In genomic region chr14:35117112-35117511, GRCh38 we compare ENCODE assay signal across 25 cellular contexts. TPM values are rescaled to one million over a fixed set of nuclear protein-coding genes. Genes with fewer than 3 reads are reported as not detected.
DNase-seq lines count a peak whose midpoint lies in the region; ATAC-seq and TF ChIP-seq lines count a peak whose summit lies in the region.
"Had no signal": no experiment of that assay in that cellular context is flagged by ENCODE, and none has a peak within 500 bp of the region (broad histone marks: within the 10 kb centered on the region; RNA-seq: fewer than 3 reads in every experiment).

No MANE protein-coding gene starts in this region.

- ATAC-seq in activated T-cell treated with anti-CD3 and anti-CD28 coated beads, Interleukin-2, amount 50 U/mL, for 72 hours (replicated peaks in 1 of 2) = no peak
- ATAC-seq in activated T-cell treated with anti-CD3 and anti-CD28 coated beads, Interleukin-2, amount 50 U/mL, for 4 hours = no peak
- ATAC-seq in activated CD8-positive, alpha-beta T cell treated with anti-CD3 and anti-CD28 coated beads, Interleukin-2, amount 10 ng/mL, durations not matched to agents 7 days and 5 days = no peak
- no peak for ATAC-seq in stimulated activated effector memory CD8-positive, alpha-beta T cell treated with anti-CD3 and anti-CD28 coated beads, Interleukin-12 subunit alpha, Interleukin-12 subunit beta, amount 100 ng/mL, for 72 hours
- ATAC-seq in HG03521 (IDR thresholded peaks at IDR 0.05; ENCODE audit: unreplicated experiment) (no peak), GM23338 (no peak)
- ATAC-seq: activated naive CD4-positive, alpha-beta T cell treated with anti-CD3 and anti-CD28 coated beads, Interleukin-2, amount 50 U/mL, for 72 hours; gastroesophageal sphincter had no signal

- no peaks in the 10 kb centered on the region for H3K27me3 Mint-ChIP-seq in activated T-cell treated with anti-CD3 and anti-CD28 coated beads, Interleukin-2, amount 50 U/mL, for 72 hours (ENCODE audit: low read depth)
- H3K27me3 Mint-ChIP-seq in activated T-cell treated with anti-CD3 and anti-CD28 coated beads, Interleukin-2, amount 50 U/mL, for 4 hours (ENCODE audit: low read depth) = no peaks in the 10 kb centered on the region
- no peaks in the 10 kb centered on the region for H3K27me3 Mint-ChIP-seq in activated CD8-positive, alpha-beta T cell treated with anti-CD3 and anti-CD28 coated beads, Interleukin-2, amount 10 ng/mL, durations not matched to agents 7 days and 5 days (ENCODE audit: low read depth)
- H3K27me3 Mint-ChIP-seq in GM23338 (ENCODE audit: insufficient read depth, low read depth, poor library complexity) = peaks cover 6% of the 10 kb centered on the region
- H3K27me3 Mint-ChIP-seq: activated CD4-positive, alpha-beta T cell treated with anti-CD3 and anti-CD28 coated beads, Interleukin-2, amount 10 ng/mL, durations not matched to agents 7 days and 5 days had no signal

- CTCF ChIA-PET in activated CD8-positive, alpha-beta T cell treated with anti-CD3 and anti-CD28 coated beads, Interleukin-2, amount 10 ng/mL, durations not matched to agents 7 days and 5 days (lab: Charles Lee) = no interaction called here

- no peaks in the 10 kb centered on the region for H3F3A ChIP-seq in GM23338 (replicated peaks; ENCODE audit: low read depth)

- H3K4me3 ChIP-seq in GM23338 = no peak overlapping the region
- H3K4me3 ChIP-seq: esophagus muscularis mucosa, gastroesophageal sphincter, HAP-1, SJSA1 had no signal

- peak overlapping the region; percentile 62 for H3K27ac Mint-ChIP-seq in activated T-cell treated with anti-CD3 and anti-CD28 coated beads, Interleukin-2, amount 50 U/mL, for 72 hours
- H3K27ac Mint-ChIP-seq in activated CD8-positive, alpha-beta T cell treated with anti-CD3 and anti-CD28 coated beads, Interleukin-2, amount 10 ng/mL, durations not matched to agents 7 days and 5 days = peak overlapping the region; percentile 43
- peak overlapping the region; percentile 24 for H3K27ac Mint-ChIP-seq in stimulated activated effector memory CD8-positive, alpha-beta T cell treated with anti-CD3 and anti-CD28 coated beads, Interleukin-12 subunit alpha, Interleukin-12 subunit beta, amount 100 ng/mL, for 72 hours
- H3K27ac Mint-ChIP-seq in GM23338 = no peak overlapping the region
- H3K27ac Mint-ChIP-seq: activated CD4-positive, alpha-beta T cell treated with anti-CD3 and anti-CD28 coated beads, Interleukin-2, amount 10 ng/mL, durations not matched to agents 7 days and 5 days had no signal

- H3K9me3 Mint-ChIP-seq in activated T-cell treated with anti-CD3 and anti-CD28 coated beads, Interleukin-2, amount 50 U/mL, for 72 hours = no peaks in the 10 kb centered on the region
- H3K9me3 Mint-ChIP-seq in activated T-cell treated with anti-CD3 and anti-CD28 coated beads, Interleukin-2, amount 50 U/mL, for 4 hours = no peaks in the 10 kb centered on the region
- no peaks in the 10 kb centered on the region for H3K9me3 Mint-ChIP-seq in activated CD8-positive, alpha-beta T cell treated with anti-CD3 and anti-CD28 coated beads, Interleukin-2, amount 10 ng/mL, durations not matched to agents 7 days and 5 days (ENCODE audit: insufficient read depth)
- no peaks in the 10 kb centered on the region for H3K9me3 Mint-ChIP-seq in stimulated activated effector memory CD8-positive, alpha-beta T cell treated with anti-CD3 and anti-CD28 coated beads, Interleukin-12 subunit alpha, Interleukin-12 subunit beta, amount 100 ng/mL, for 72 hours
- H3K9me3 Mint-ChIP-seq in GM23338 = peaks cover 5% of the 10 kb centered on the region; the same call in 2 of the 3 replicates
- H3K9me3 Mint-ChIP-seq: activated CD4-positive, alpha-beta T cell treated with anti-CD3 and anti-CD28 coated beads, Interleukin-2, amount 10 ng/mL, durations not matched to agents 7 days and 5 days; activated naive CD4-positive, alpha-beta T cell treated with anti-CD3 and anti-CD28 coated beads, Interleukin-2, amount 50 U/mL, for 72 hours; nephron had no signal

- TF ChIP-seq CTCF in GM23338 (conservative IDR thresholded peaks at IDR 0.05; ENCODE audit: low read depth in 2 of 2) = no peak

- peaks cover 42% of the 10 kb centered on the region for H3K4me1 Mint-ChIP-seq in activated T-cell treated with anti-CD3 and anti-CD28 coated beads, Interleukin-2, amount 50 U/mL, for 72 hours (ENCODE audit: low read depth)
- H3K4me1 Mint-ChIP-seq in activated T-cell treated with anti-CD3 and anti-CD28 coated beads, Interleukin-2, amount 50 U/mL, for 4 hours (ENCODE audit: low read depth) = peaks cover 42% of the 10 kb centered on the region
- H3K4me1 Mint-ChIP-seq in activated CD8-positive, alpha-beta T cell treated with anti-CD3 and anti-CD28 coated beads, Interleukin-2, amount 10 ng/mL, durations not matched to agents 7 days and 5 days (ENCODE audit: low read depth) = peaks cover 33% of the 10 kb centered on the region
- H3K4me1 Mint-ChIP-seq in stimulated activated effector memory CD8-positive, alpha-beta T cell treated with anti-CD3 and anti-CD28 coated beads, Interleukin-12 subunit alpha, Interleukin-12 subunit beta, amount 100 ng/mL, for 72 hours = peaks cover 57% of the 10 kb centered on the region
- H3K4me1 Mint-ChIP-seq in GM23338 = peaks cover 15% of the 10 kb centered on the region

- peaks cover 13 to 21% of the 10 kb centered on the region in 2 donors for H3K36me3 Mint-ChIP-seq in activated T-cell treated with anti-CD3 and anti-CD28 coated beads, Interleukin-2, amount 50 U/mL, for 72 hours (ENCODE audit: insufficient read depth in 2 of 2)
- peaks cover 37% of the 10 kb centered on the region for H3K36me3 Mint-ChIP-seq in activated T-cell treated with anti-CD3 and anti-CD28 coated beads, Interleukin-2, amount 50 U/mL, for 4 hours (ENCODE audit: insufficient read depth)
- H3K36me3 Mint-ChIP-seq in activated CD8-positive, alpha-beta T cell treated with anti-CD3 and anti-CD28 coated beads, Interleukin-2, amount 10 ng/mL, durations not matched to agents 7 days and 5 days (ENCODE audit: low read depth) = peaks cover 48% of the 10 kb centered on the region
- peaks cover 91% of the 10 kb centered on the region for H3K36me3 Mint-ChIP-seq in stimulated activated effector memory CD8-positive, alpha-beta T cell treated with anti-CD3 and anti-CD28 coated beads, Interleukin-12 subunit alpha, Interleukin-12 subunit beta, amount 100 ng/mL, for 72 hours
- peaks cover 33% of the 10 kb centered on the region for H3K36me3 Mint-ChIP-seq in GM23338 (ENCODE audit: low read depth)

- no peak overlapping the region for H3K4me2 ChIP-seq in GM23338
- H3K4me2 ChIP-seq: KMS-11 had no signal

- H3K27me3 ChIP-seq in layer of hippocampus (ENCODE audit: control insufficient read depth, insufficient read depth, low read length) (no peaks in the 10 kb centered on the region), GM23338 (ENCODE audit: insufficient read depth) (no peaks in the 10 kb centered on the region)
- H3K27me3 ChIP-seq: esophagus muscularis mucosa, gastroesophageal sphincter, SJSA1 had no signal

- peaks cover under 1% of the 10 kb centered on the region for H3K36me3 ChIP-seq in GM23338 (ENCODE audit: insufficient read depth)

- H2AFZ ChIP-seq in GM23338 = no peak overlapping the region

- H3K9me2 ChIP-seq in GM23338 (ENCODE audit: insufficient read depth) = no peaks in the 10 kb centered on the region

- H3K4me3 Mint-ChIP-seq in activated T-cell treated with anti-CD3 and anti-CD28 coated beads, Interleukin-2, amount 50 U/mL, for 72 hours = peak overlapping the region in 1 of 2 donors; percentile 9
- no peak overlapping the region for H3K4me3 Mint-ChIP-seq in activated T-cell treated with anti-CD3 and anti-CD28 coated beads, Interleukin-2, amount 50 U/mL, for 4 hours
- no peak overlapping the region for H3K4me3 Mint-ChIP-seq in activated CD8-positive, alpha-beta T cell treated with anti-CD3 and anti-CD28 coated beads, Interleukin-2, amount 10 ng/mL, durations not matched to agents 7 days and 5 days
- no peak overlapping the region for H3K4me3 Mint-ChIP-seq in stimulated activated effector memory CD8-positive, alpha-beta T cell treated with anti-CD3 and anti-CD28 coated beads, Interleukin-12 subunit alpha, Interleukin-12 subunit beta, amount 100 ng/mL, for 72 hours
- no peak overlapping the region for H3K4me3 Mint-ChIP-seq in GM23338
- H3K4me3 Mint-ChIP-seq: activated CD4-positive, alpha-beta T cell treated with anti-CD3 and anti-CD28 coated beads, Interleukin-2, amount 10 ng/mL, durations not matched to agents 7 days and 5 days had no signal

- no peak for DNase-seq in activated T-cell treated with anti-CD3 and anti-CD28 coated beads, Interleukin-2, amount 50 U/mL, for 72 hours
- DNase-seq in activated T-cell treated with anti-CD3 and anti-CD28 coated beads, Interleukin-2, amount 50 U/mL, for 4 hours = no peak
- DNase-seq in activated CD8-positive, alpha-beta T cell treated with anti-CD3 and anti-CD28 coated beads, Interleukin-2, amount 10 ng/mL, durations not matched to agents 7 days and 5 days = no peak
- no peak for DNase-seq in stimulated activated effector memory CD8-positive, alpha-beta T cell treated with anti-CD3 and anti-CD28 coated beads, Interleukin-12 subunit alpha, Interleukin-12 subunit beta, amount 100 ng/mL, for 72 hours (ENCODE audit: low spot score in 2 of 2)
- no peak for DNase-seq in HCEC 1CT
- DNase-seq in GM23338 (ENCODE audit: low spot score) = no peak
- DNase-seq: activated CD4-positive, alpha-beta T cell treated with anti-CD3 and anti-CD28 coated beads, Interleukin-2, amount 10 ng/mL, durations not matched to agents 7 days and 5 days; activated T-cell treated with anti-CD3 and anti-CD28 coated beads for 4 hours; C1 segment of cervical spinal cord; effector CD8-positive, alpha-beta T cell; GDM1; MV-4-11; NCI-H1694; NCI-H2171; NCI-H524 treated with DMSO at 0.1 percent for 48 hours; T-helper 2 cell had no signal

- H4K20me1 ChIP-seq in GM23338 (replicated peaks; ENCODE audit: insufficient read depth) = no peaks in the 10 kb centered on the region

- H3K79me2 ChIP-seq in GM23338 (replicated peaks; ENCODE audit: insufficient read depth) = 0 out of 2 replicates have a peak, but pooled peaks cover 7% of the 10 kb centered on the region

- POLR2A ChIA-PET in activated CD8-positive, alpha-beta T cell treated with anti-CD3 and anti-CD28 coated beads, Interleukin-2, amount 10 ng/mL, durations not matched to agents 7 days and 5 days (lab: Charles Lee) = no interaction called here

- H3K4me1 ChIP-seq in GM23338 (ENCODE audit: insufficient read depth) = peaks cover 6% of the 10 kb centered on the region; the same call in 1 of the 2 replicates

- H3K27ac ChIP-seq in layer of hippocampus (ENCODE audit: low read depth, low read length) (peak overlapping the region; percentile 20), GM23338 (ENCODE audit: low read depth) (no peak overlapping the region)
- H3K27ac ChIP-seq: esophagus muscularis mucosa, gastroesophageal sphincter, KMS-11, SJSA1 had no signal

RNA-seq across cellular contexts. Expression of gene PPP2R3C, which starts 4.7 kb away (rescaled TPM):
- total RNA-seq in activated T-cell treated with anti-CD3 and anti-CD28 coated beads, Interleukin-2, amount 50 U/mL, for 72 hours = 10 to 100 TPM; 66.5 to 83.7 TPM
- 10 to 100 TPM; 36.9 to 41.7 (median 41.6) TPM for total RNA-seq in activated T-cell treated with anti-CD3 and anti-CD28 coated beads, Interleukin-2, amount 50 U/mL, for 4 hours
- 10 to 100 TPM; 33.3 to 38.6 TPM for total RNA-seq in activated CD8-positive, alpha-beta T cell treated with anti-CD3 and anti-CD28 coated beads, Interleukin-2, amount 10 ng/mL, durations not matched to agents 7 days and 5 days
- total RNA-seq in GM23338 (2014; rRNA removed; shearing (Covaris generic)) = 35.9 and 40.0 TPM in 2 replicates
- 37.6 and 43.0 TPM in 2 replicates for polyA plus RNA-seq in GM23338 (2016; fragmentation: Nextera tagmentation; extraction: Ambion mirVana)

RNA-seq across cellular contexts. Expression of gene PRORP, which starts 5.2 kb away (rescaled TPM):
- 10 to 100 TPM; 33.0 to 36.0 TPM for total RNA-seq in activated T-cell treated with anti-CD3 and anti-CD28 coated beads, Interleukin-2, amount 50 U/mL, for 72 hours
- 10 to 100 TPM; 29.2 to 29.9 (median 29.5) TPM for total RNA-seq in activated T-cell treated with anti-CD3 and anti-CD28 coated beads, Interleukin-2, amount 50 U/mL, for 4 hours
- 10 to 100 TPM; 32.5 to 35.4 TPM for total RNA-seq in activated CD8-positive, alpha-beta T cell treated with anti-CD3 and anti-CD28 coated beads, Interleukin-2, amount 10 ng/mL, durations not matched to agents 7 days and 5 days
- total RNA-seq in GM23338 (2014; rRNA removed; shearing (Covaris generic)) = 39.0 and 50.4 TPM in 2 replicates
- 25.3 and 28.8 TPM in 2 replicates for polyA plus RNA-seq in GM23338 (2016; fragmentation: Nextera tagmentation; extraction: Ambion mirVana)
